Comparison of ENCODE assay signal across 8 cellular contexts in the genomic region with DNA sequence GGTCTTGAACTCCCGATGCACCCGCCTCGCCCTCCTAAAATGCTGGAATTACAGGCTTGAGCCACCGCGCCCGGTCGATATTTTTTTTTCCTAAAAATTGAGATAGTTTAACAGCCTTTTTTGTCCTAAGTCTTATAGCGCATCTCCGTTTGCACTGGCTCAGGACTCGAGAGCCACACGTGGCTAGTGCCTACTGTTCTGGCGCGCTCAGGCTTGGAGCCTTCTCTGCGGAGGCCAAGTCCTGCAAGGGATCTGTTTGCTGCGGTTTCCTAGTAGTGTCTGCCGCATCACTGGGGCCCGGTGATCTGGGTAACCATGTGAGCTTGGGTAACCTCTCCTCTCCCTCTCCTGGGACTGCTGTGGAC. TPM values are rescaled to one million over a fixed set of nuclear protein-coding genes. Genes with fewer than 3 reads are reported as not detected.
A peak's percentile ranks its signal among the peaks of the same experiment; 100 is the strongest.
DNase-seq lines count a peak whose midpoint lies in the region; ATAC-seq and TF ChIP-seq lines count a peak whose summit lies in the region.

No MANE protein-coding gene starts in this region.

- H2AK5ac ChIP-seq in mesendoderm (ENCODE audit: low read length) = no peak overlapping the region

- TF ChIP-seq CTCF in KMS-11 (conservative IDR thresholded peaks at IDR 0.05; ENCODE audit: low read depth, low read length) = no peak

- H3K4me2 ChIP-seq in BLaER1 (peak overlapping the region; percentile 98), KMS-11 (peak overlapping the region; percentile 41), mesendoderm (ENCODE audit: low read length) (peak overlapping the region; percentile 2)

- H4K8ac ChIP-seq in mesendoderm (ENCODE audit: low read depth, low read length) = no peak overlapping the region

- H4K5ac ChIP-seq in mesendoderm (ENCODE audit: low read length) = no peak overlapping the region

- H2BK15ac ChIP-seq in mesendoderm (replicated peaks; ENCODE audit: low read depth) = no peak overlapping the region

- H3K36me3 ChIP-seq in BLaER1 (peaks cover 46% of the 10 kb centered on the region), KMS-11 (ENCODE audit: insufficient read depth) (no peaks in the 10 kb centered on the region), mesendoderm (ENCODE audit: control insufficient read depth, insufficient read depth, low read length) (peaks cover 9% of the 10 kb centered on the region)

- H3K79me1 ChIP-seq in mesendoderm (ENCODE audit: low read length) = peaks cover 21% of the 10 kb centered on the region

- H2AFZ ChIP-seq in KMS-11 (ENCODE audit: low read depth) = peak overlapping the region; percentile 82

- H3K27me3 ChIP-seq in BLaER1 = no peaks in the 10 kb centered on the region
- no peaks in the 10 kb centered on the region for H3K27me3 ChIP-seq in KMS-11 (ENCODE audit: insufficient read depth, low read depth)
- H3K27me3 ChIP-seq in mesendoderm (ENCODE audit: insufficient read depth, low read length, poor library complexity) = no peaks in the 10 kb centered on the region

- H3K4ac ChIP-seq in mesendoderm (ENCODE audit: low read depth, low read length) = no peak overlapping the region

- no peak overlapping the region for H2BK120ac ChIP-seq in mesendoderm (ENCODE audit: low read depth, low read length)

- H3K27ac ChIP-seq in BLaER1 = peak overlapping the region; percentile 89; the same call in 1 of the 2 replicates
- no peak overlapping the region for H3K27ac ChIP-seq in KMS-11
- peak overlapping the region; percentile 94 for H3K27ac ChIP-seq in caudate nucleus (ENCODE audit: low read depth, low read length)
- peak overlapping the region; percentile 3 for H3K27ac ChIP-seq in mesendoderm (ENCODE audit: low read depth, low read length)

- H3K4me3 ChIP-seq in BLaER1 (peak overlapping the region; percentile 99), KMS-11 (IDR thresholded peaks at IDR 0.05; ENCODE audit: insufficient read depth, low read depth, low read length) (no peak overlapping the region), mesendoderm (ENCODE audit: low read length) (no peak overlapping the region)

- H3K9ac ChIP-seq in BLaER1 = peak overlapping the region; percentile 95
- H3K9ac ChIP-seq in KMS-11 = no peak overlapping the region; the same call in 1 of the 2 replicates
- H3K9ac ChIP-seq in mesendoderm (ENCODE audit: low read length) = peak overlapping the region; percentile 52

- H3K4me1 ChIP-seq in BLaER1 (peaks cover 41% of the 10 kb centered on the region), KMS-11 (ENCODE audit: low read depth, poor library complexity, severe bottlenecking) (peaks cover 15% of the 10 kb centered on the region), mesendoderm (ENCODE audit: control insufficient read depth, low read depth, low read length) (no peaks in the 10 kb centered on the region)

- H2BK5ac ChIP-seq in mesendoderm (ENCODE audit: low read length) = no peak overlapping the region

- no peak overlapping the region for H3K23ac ChIP-seq in mesendoderm (ENCODE audit: low read length)

- H4K20me1 ChIP-seq in BLaER1 = peaks cover 36% of the 10 kb centered on the region
- H4K20me1 ChIP-seq in KMS-11 (ENCODE audit: insufficient read depth) = no peaks in the 10 kb centered on the region

- H3K79me2 ChIP-seq in KMS-11 (ENCODE audit: insufficient read depth, low read depth) = peaks cover 37% of the 10 kb centered on the region
- H3K79me2 ChIP-seq in mesendoderm (ENCODE audit: control insufficient read depth, insufficient read depth, low read length) = peaks cover 31% of the 10 kb centered on the region

- WGBS in mesendoderm (ENCODE audit: extremely low coverage, insufficient coverage, low lambda C conversion rate) = no CpG with 5 or more reads among the region's 17 CpGs

- ATAC-seq in GM21529 (IDR thresholded peaks at IDR 0.05; ENCODE audit: unreplicated experiment) = no peak

- H3K56ac ChIP-seq in mesendoderm (ENCODE audit: low read length) = peak overlapping the region; percentile 63

- H3K9me3 ChIP-seq in BLaER1 = no peaks in the 10 kb centered on the region

- peak in 12 of 61 donors; percentile 13 to 67 (median 56) for DNase-seq in caudate nucleus (lab: John Stamatoyannopoulos, UW)
- no peak for DNase-seq in mesendoderm
- DNase-seq in SK-N-DZ (ENCODE audit: low spot score) = no peak
- DNase-seq in ecto neural progenitor cell (ENCODE audit: low spot score) = no peak
- no peak for DNase-seq in activated gamma-delta T cell treated with Interleukin-2 at 50 U/mL for 16 hours

- H3K18ac ChIP-seq in mesendoderm (ENCODE audit: low read length) = no peak overlapping the region

RNA-seq across cellular contexts. Expression of gene MFN2, which starts 0.8 kb away (rescaled TPM):
- 42.4 TPM for polyA plus RNA-seq in mesendoderm (2013, experiment 1 of 2)
- 41.1 TPM for polyA plus RNA-seq in mesendoderm (2013, experiment 2 of 2)
- polyA plus RNA-seq in SK-N-DZ (2014; cell fraction: cytosol; rRNA removed) = 35.1 and 38.9 TPM in 2 replicates
- 46.6 and 53.5 TPM in 2 replicates for polyA plus RNA-seq in SK-N-DZ (2014; cell fraction: nucleus; rRNA removed)

RNA-seq across cellular contexts. Expression of gene MIIP, which starts 39.9 kb away (rescaled TPM):
- 36.6 TPM for polyA plus RNA-seq in mesendoderm (2013, experiment 1 of 2)
- 38.8 TPM for polyA plus RNA-seq in mesendoderm (2013, experiment 2 of 2)
- polyA plus RNA-seq in SK-N-DZ (2014; cell fraction: cytosol; rRNA removed) = 61.1 and 74.3 TPM in 2 replicates
- polyA plus RNA-seq in SK-N-DZ (2014; cell fraction: nucleus; rRNA removed) = 371 and 472 TPM in 2 replicates

RNA-seq across cellular contexts. Expression of gene PLOD1, which starts 44.9 kb away (rescaled TPM):
- polyA plus RNA-seq in mesendoderm (2013, experiment 1 of 2) = 32.1 TPM
- polyA plus RNA-seq in mesendoderm (2013, experiment 2 of 2) = 32.6 TPM
- polyA plus RNA-seq in SK-N-DZ (2014; cell fraction: cytosol; rRNA removed) = 36.1 and 44.4 TPM in 2 replicates
- polyA plus RNA-seq in SK-N-DZ (2014; cell fraction: nucleus; rRNA removed) = 31.4 and 49.3 TPM in 2 replicates

RNA-seq across cellular contexts. Expression of gene KIAA2013, which starts 53.2 kb away (rescaled TPM):
- polyA plus RNA-seq in mesendoderm (2013, experiment 1 of 2) = 25.8 TPM
- 26.2 TPM for polyA plus RNA-seq in mesendoderm (2013, experiment 2 of 2)
- polyA plus RNA-seq in SK-N-DZ (2014; cell fraction: cytosol; rRNA removed) = 46.4 and 48.2 TPM in 2 replicates
- 24.1 and 27.6 TPM in 2 replicates for polyA plus RNA-seq in SK-N-DZ (2014; cell fraction: nucleus; rRNA removed)

Comparison
In these comparisons a context has a peak if more than half of its experiments do, and no peak if none do; other contexts are left out.
1. H3K4me2 ChIP-seq: peak in every context shown above with its lines; median percentile 98 in BLaER1; 41 in KMS-11; 2 in mesendoderm.